Comparison of ENCODE assay signal across 8 cellular contexts in the genomic region with DNA sequence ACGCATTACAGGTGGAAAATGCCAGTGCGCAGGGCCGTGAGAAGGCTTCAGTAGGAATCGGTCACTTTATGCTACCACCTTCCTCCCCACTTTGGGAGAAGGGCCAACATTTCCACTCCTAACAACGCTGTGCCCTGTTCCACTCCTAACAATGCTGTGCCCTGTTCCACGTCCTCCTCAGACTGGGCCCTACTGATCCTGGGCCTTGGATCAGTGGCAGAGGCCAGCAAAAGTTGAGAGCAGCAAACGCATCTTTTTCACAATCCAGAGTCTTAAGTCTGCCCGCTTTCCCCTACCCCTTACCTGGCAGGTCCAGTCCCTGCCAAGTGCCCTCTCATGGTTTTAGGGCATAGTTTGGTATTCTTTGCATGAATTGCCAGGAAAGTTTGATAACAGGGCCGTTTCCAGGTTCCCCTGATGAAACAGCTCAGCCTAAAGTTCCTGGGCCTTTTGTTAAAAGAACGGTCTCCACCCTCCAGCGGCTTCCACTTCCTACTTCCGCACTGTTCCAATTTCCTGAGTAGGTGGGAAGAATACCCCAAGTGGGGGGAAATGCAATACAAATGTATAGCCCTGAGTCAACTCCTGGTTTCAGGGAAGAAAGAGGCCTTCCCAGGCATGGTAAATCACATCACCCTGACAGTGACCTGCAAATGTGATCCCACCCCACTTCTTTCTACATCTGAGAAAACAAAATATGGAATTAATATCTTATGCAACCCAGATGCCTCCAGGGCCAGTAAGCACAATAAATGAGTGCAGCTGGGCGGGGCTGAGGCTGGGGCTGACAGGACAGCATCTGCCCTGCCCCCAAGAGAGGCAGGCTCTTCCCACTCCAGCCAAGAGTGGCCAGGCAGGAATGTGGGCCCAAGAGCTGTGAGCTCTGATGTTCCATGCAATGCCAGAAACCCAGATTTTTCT. TPM values are rescaled to one million over a fixed set of nuclear protein-coding genes. Genes with fewer than 3 reads are reported as not detected.
A peak's percentile ranks its signal among the peaks of the same experiment; 100 is the strongest.
DNase-seq lines count a peak whose midpoint lies in the region; ATAC-seq and TF ChIP-seq lines count a peak whose summit lies in the region.

No MANE protein-coding gene starts in this region.

- intact Hi-C loops in left cardiac atrium (cut with DNase I) (loop anchor here in 1 of 2 donors (2.0 kb wide), 1 partner anchor 15 kb away; no protein-coding TSS in a partner anchor), psoas muscle (cut with DNase I) (no loop called here)

- peaks cover 6% of the 10 kb centered on the region for H3K79me1 ChIP-seq in H9 (ENCODE audit: insufficient read depth, low read depth, low read length, poor library complexity, severe bottlenecking)

- peak overlapping the region; percentile 82 to 97 (median 96) for H3K27ac Mint-ChIP-seq in H9
- peak overlapping the region; percentile 75 for H3K27ac Mint-ChIP-seq in activated T-helper 17 cell treated with anti-CD3 and anti-CD28 coated beads, Interleukin-2, amount 50 U/mL, for 72 hours

- no CpG with 5 or more reads among the region's 13 CpGs for WGBS in H9 (ENCODE audit: extremely low coverage, insufficient read length, low lambda C conversion rate)
- 58 to 63% (median 62%) methylated on average over 12 to 13 of the region's 13 CpGs for WGBS in psoas muscle, 3 donors

- H3K9me3 Mint-ChIP-seq in H9, result no peaks in the 10 kb centered on the region; a peak in 2 of 5 replicates
- no peaks in the 10 kb centered on the region for H3K9me3 Mint-ChIP-seq in activated T-helper 17 cell treated with anti-CD3 and anti-CD28 coated beads, Interleukin-2, amount 50 U/mL, for 72 hours

- no peak overlapping the region for H4K8ac ChIP-seq in H9 (replicated peaks; ENCODE audit: insufficient read length, low read depth, low read length)

- H3K36me3 Mint-ChIP-seq in H9 (ENCODE audit: insufficient read depth in 1 of 3, low read depth in 3 of 3), result peaks cover 9 to 42% (median 26%) of the 10 kb centered on the region in 3 experiments; a peak in 6 of 7 replicates
- peaks cover 65% of the 10 kb centered on the region for H3K36me3 Mint-ChIP-seq in activated T-helper 17 cell treated with anti-CD3 and anti-CD28 coated beads, Interleukin-2, amount 50 U/mL, for 72 hours (ENCODE audit: low read depth)

- peak overlapping the region; percentile 5 to 51; a peak in 2 of 5 replicates for H3K4me3 Mint-ChIP-seq in H9
- peak overlapping the region; percentile 46 for H3K4me3 Mint-ChIP-seq in activated T-helper 17 cell treated with anti-CD3 and anti-CD28 coated beads, Interleukin-2, amount 50 U/mL, for 72 hours

- no peak overlapping the region for H3K23ac ChIP-seq in H9 (ENCODE audit: insufficient read length, low read depth, low read length)

- DNase-seq in H9 (no peak), left cardiac atrium (peak; percentile 92), psoas muscle (peak; percentile 93), COR-L47 (lab: John Stamatoyannopoulos, UW) (no peak)

- no peak overlapping the region for H4K91ac ChIP-seq in H9 (ENCODE audit: insufficient read length, low read depth, low read length)

- peak overlapping the region; percentile 28 for H2AK5ac ChIP-seq in H9 (ENCODE audit: insufficient read length, low read length)

- H2BK5ac ChIP-seq in H9 (ENCODE audit: insufficient read length, low read length), result peak overlapping the region; percentile 32

- no peak overlapping the region for H3K14ac ChIP-seq in H9 (ENCODE audit: insufficient read depth, low read length)

- H3K4me1 ChIP-seq in H9 (ENCODE audit: insufficient read depth, low read length), result peaks cover 41% of the 10 kb centered on the region
- peaks cover 62% of the 10 kb centered on the region for H3K4me1 ChIP-seq in psoas muscle

- H3K79me2 ChIP-seq in H9 (ENCODE audit: insufficient read depth, low read length), result peaks cover 17% of the 10 kb centered on the region; the same call in 1 of the 2 replicates

- peaks cover 85 to 91% of the 10 kb centered on the region in 2 experiments for H3K4me1 Mint-ChIP-seq in H9
- H3K4me1 Mint-ChIP-seq in activated T-helper 17 cell treated with anti-CD3 and anti-CD28 coated beads, Interleukin-2, amount 50 U/mL, for 72 hours, result peaks cover 42% of the 10 kb centered on the region

- H2AFZ ChIP-seq in H9 (ENCODE audit: low read length), result no peak overlapping the region

- H3K9me3 ChIP-seq in H9 (ENCODE audit: control insufficient read depth, low read depth, low read length), result no peaks in the 10 kb centered on the region
- no peaks in the 10 kb centered on the region for H3K9me3 ChIP-seq in psoas muscle

- peak overlapping the region; percentile 1 for H3K18ac ChIP-seq in H9 (ENCODE audit: insufficient read length, low read depth, low read length)

- H4K20me1 ChIP-seq in H9 (ENCODE audit: control insufficient read depth, insufficient read depth, insufficient read length), result peaks cover 2% of the 10 kb centered on the region

- no peak overlapping the region for H3K56ac ChIP-seq in H9 (ENCODE audit: insufficient read length, low read depth, low read length)

- no peak overlapping the region for H3T11ph ChIP-seq in H9 (ENCODE audit: low read length)

- peak overlapping the region; percentile 31 for H3K4me3 ChIP-seq in psoas muscle

- H3K27me3 ChIP-seq in H9 (ENCODE audit: insufficient read depth, low read length) (no peaks in the 10 kb centered on the region), psoas muscle (ENCODE audit: insufficient read depth in 3 of 3, low read length in 2 of 3) (no peaks in the 10 kb centered on the region)

- peak overlapping the region; percentile 64 for H2BK12ac ChIP-seq in H9 (ENCODE audit: insufficient read length, low read depth, low read length)

- no peak overlapping the region for H2BK20ac ChIP-seq in H9 (ENCODE audit: low read depth, low read length, poor library complexity, severe bottlenecking)

- H3K9ac ChIP-seq in H9 (ENCODE audit: extremely low read depth, insufficient read length, low read length), result no peak overlapping the region

- H3K27ac ChIP-seq in H9 (ENCODE audit: insufficient read length, low read depth, low read length) (peak overlapping the region; percentile 21), psoas muscle (peak overlapping the region; percentile 89)

- H3K4me2 ChIP-seq in H9 (ENCODE audit: insufficient read depth, insufficient read length, low read length), result peak overlapping the region; percentile 35

- no peak overlapping the region for H3K4ac ChIP-seq in H9 (ENCODE audit: low read depth, low read length)

- H2BK120ac ChIP-seq in H9 (ENCODE audit: low read depth, low read length, poor library complexity, severe bottlenecking), result no peak overlapping the region

- ATAC-seq in activated T-helper 17 cell treated with anti-CD3 and anti-CD28 coated beads, Interleukin-2, amount 50 U/mL, for 72 hours (replicated peaks), result no peak
- ATAC-seq in left cardiac atrium (peak; percentile 91 to 95), psoas muscle (peak; percentile 81 to 92 (median 90)), GM19035 (IDR thresholded peaks at IDR 0.05; ENCODE audit: unreplicated experiment) (no peak), HG03469 (IDR thresholded peaks at IDR 0.05; ENCODE audit: unreplicated experiment) (no peak), HG02798 (IDR thresholded peaks at IDR 0.05; ENCODE audit: poor library complexity, unreplicated experiment) (no peak)

- peaks cover 0 to 46% of the 10 kb centered on the region in 2 donors for H3K36me3 ChIP-seq in psoas muscle (ENCODE audit: insufficient read depth in 1 of 2, low read depth in 1 of 2)

- TF ChIP-seq CTCF in H9 (conservative IDR thresholded peaks at IDR 0.05) (no peak), psoas muscle (IDR thresholded peaks at IDR 0.05) (no peak)

- H4K5ac ChIP-seq in H9 (ENCODE audit: insufficient read length, low read depth, low read length), result no peak overlapping the region

- no peak overlapping the region for H2BK15ac ChIP-seq in H9 (ENCODE audit: low read depth, low read length)

- H3K23me2 ChIP-seq in H9 (ENCODE audit: insufficient read length, low read depth, low read length, poor library complexity, severe bottlenecking), result no peaks in the 10 kb centered on the region

- H3K27me3 Mint-ChIP-seq in H9 (ENCODE audit: low read depth), result no peaks in the 10 kb centered on the region
- H3K27me3 Mint-ChIP-seq in activated T-helper 17 cell treated with anti-CD3 and anti-CD28 coated beads, Interleukin-2, amount 50 U/mL, for 72 hours, result no peaks in the 10 kb centered on the region

RNA-seq across cellular contexts. Expression of gene KCTD10, which starts 15.0 kb away (rescaled TPM):
- total RNA-seq in H9 (2021) (67.1 and 71.3 TPM in 2 replicates), left cardiac atrium (10 to 100 TPM; 36.2 to 96.5 TPM), psoas muscle (10 to 100 TPM; 13.0 to 21.8 (median 17.9) TPM)
- 10 to 100 TPM; 50.8 to 70.6 TPM for total RNA-seq in activated T-helper 17 cell treated with anti-CD3 and anti-CD28 coated beads, Interleukin-2, amount 50 U/mL, for 72 hours
- polyA plus RNA-seq in psoas muscle, result 10 to 100 TPM in 2 of 3 donors, 1 to 10 TPM in 1; 7.4 to 16.0 (median 11.6) TPM

RNA-seq across cellular contexts. Expression of gene UBE3B, which starts 15.3 kb away (rescaled TPM):
- 23.6 and 24.2 TPM in 2 replicates for total RNA-seq in H9 (2021)
- 10 to 100 TPM; 36.4 to 42.3 TPM for total RNA-seq in activated T-helper 17 cell treated with anti-CD3 and anti-CD28 coated beads, Interleukin-2, amount 50 U/mL, for 72 hours
- total RNA-seq in left cardiac atrium, result 10 to 100 TPM; 40.4 to 54.8 TPM
- total RNA-seq in psoas muscle, result 10 to 100 TPM; 41.7 to 50.8 (median 46.3) TPM
- 10 to 100 TPM; 13.5 to 45.0 (median 14.4) TPM for polyA plus RNA-seq in psoas muscle

Comparison
In these comparisons a context has a peak if more than half of its experiments do, and no peak if none do; other contexts are left out.
1. DNase-seq: peak in left cardiac atrium (single experiment) and psoas muscle (2 of 2); none in H9 (single experiment) and COR-L47 (single experiment).
2. ATAC-seq: peak in left cardiac atrium (2 of 2) and psoas muscle (4 of 4); none in activated T-helper 17 cell treated with anti-CD3 and anti-CD28 coated beads, Interleukin-2, amount 50 U/mL, for 72 hours (single experiment), GM19035 (single experiment), HG03469 (single experiment) and HG02798 (single experiment).